8 cellular contexts compared by ENCODE assay signal in genomic region chrX:137052641-137053235, GRCh38. TPM values are rescaled to one million over a fixed set of nuclear protein-coding genes. Genes with fewer than 3 reads are reported as not detected.
DNase-seq lines count a peak whose midpoint lies in the region; ATAC-seq and TF ChIP-seq lines count a peak whose summit lies in the region.

No MANE protein-coding gene starts in this region.

- H3K27ac ChIP-seq in stomach (no peak overlapping the region), aorta (ENCODE audit: low read depth in 1 of 2, low read length in 2 of 2) (no peak overlapping the region)

- DNase-seq in AG20443 (ENCODE audit: low spot score): peak; percentile 42
- no peak for DNase-seq in LNCaP clone FGC (ENCODE audit: low read depth)
- DNase-seq in activated naive CD4-positive, alpha-beta T cell treated with anti-CD3 and anti-CD28 coated beads, Interleukin-2, amount 50 U/mL, for 72 hours (ENCODE audit: low spot score in 2 of 2): no peak
- no peak for DNase-seq in left lobe of liver (ENCODE audit: low spot score)
- DNase-seq in stomach: no peak
- no peak for DNase-seq in sciatic nerve (ENCODE audit: low spot score)
- DNase-seq in aorta: no peak

- intact Hi-C loops in stomach (cut with DNase I; ENCODE audit: low total_unique reads): no loop called here
- intact Hi-C loops in sciatic nerve (cut with DNase I): loop anchor here (5.0 kb wide), 1 partner anchor 340 kb away; no protein-coding TSS in a partner anchor
- intact Hi-C loops in aorta (cut with DNase I): loop anchor here (5.0 to 10.0 kb wide), 2 partner anchors 95 to 98 kb away; no protein-coding TSS in a partner anchor

- no peaks in the 10 kb centered on the region for H3K36me3 ChIP-seq in stomach
- no peaks in the 10 kb centered on the region for H3K36me3 ChIP-seq in aorta (ENCODE audit: control insufficient read depth in 1 of 2, insufficient read depth in 2 of 2, low read length in 1 of 2)

- H3K27ac Mint-ChIP-seq in activated naive CD4-positive, alpha-beta T cell treated with anti-CD3 and anti-CD28 coated beads, Interleukin-2, amount 50 U/mL, for 72 hours: peak overlapping the region; percentile 76 to 80

- peak; percentile 18 for ATAC-seq in GM19397 (IDR thresholded peaks at IDR 0.05; ENCODE audit: unreplicated experiment)
- peak; percentile 33 to 43 for ATAC-seq in activated naive CD4-positive, alpha-beta T cell treated with anti-CD3 and anti-CD28 coated beads, Interleukin-2, amount 50 U/mL, for 72 hours
- peak; percentile 75 for ATAC-seq in left lobe of liver
- no peak for ATAC-seq in sciatic nerve
- no peak for ATAC-seq in aorta (ENCODE audit: low FRiP score)

- TF ChIP-seq EP300 in stomach (IDR thresholded peaks at IDR 0.05): no peak

- no peaks in the 10 kb centered on the region for H3K36me3 Mint-ChIP-seq in activated naive CD4-positive, alpha-beta T cell treated with anti-CD3 and anti-CD28 coated beads, Interleukin-2, amount 50 U/mL, for 72 hours

- TF ChIP-seq POLR2A in stomach (IDR thresholded peaks at IDR 0.05): no peak

- H3K4me3 ChIP-seq in LNCaP clone FGC (ENCODE audit: low read depth, low read length) (peak overlapping the region; percentile 40), stomach (peak overlapping the region; percentile 32 to 52 (median 47)), aorta (ENCODE audit: low read length in 2 of 2) (peak overlapping the region in 1 of 2 donors; percentile 33)

- WGBS in stomach, 5 donors: 2 to 44% (median 9%) methylated on average over 33 to 37 of the region's 37 CpGs
- 2 to 26% methylated on average over 37 of the region's 37 CpGs for WGBS in aorta, 2 donors

- TF ChIP-seq CTCF in LNCaP clone FGC (IDR thresholded peaks at IDR 0.05; ENCODE audit: control insufficient read depth, extremely low read depth, insufficient read depth) (no peak), stomach (IDR thresholded peaks at IDR 0.05) (no peak)

- H3K4me1 ChIP-seq in stomach: peaks cover 0 to 15% (median 11%) of the 10 kb centered on the region in 4 donors
- no peaks in the 10 kb centered on the region for H3K4me1 ChIP-seq in aorta (ENCODE audit: control insufficient read depth in 1 of 2, insufficient read depth in 2 of 2, low read length in 2 of 2)

- H3K27me3 ChIP-seq in stomach: peaks cover 0 to 28% (median 28%) of the 10 kb centered on the region in 3 donors
- no peaks in the 10 kb centered on the region for H3K27me3 ChIP-seq in aorta (ENCODE audit: control insufficient read depth in 1 of 2, insufficient read depth in 2 of 2, low read length in 1 of 2)

- H3K9me3 Mint-ChIP-seq in activated naive CD4-positive, alpha-beta T cell treated with anti-CD3 and anti-CD28 coated beads, Interleukin-2, amount 50 U/mL, for 72 hours: no peaks in the 10 kb centered on the region

- no peaks in the 10 kb centered on the region for H3K9me3 ChIP-seq in stomach
- no peaks in the 10 kb centered on the region for H3K9me3 ChIP-seq in aorta (ENCODE audit: control insufficient read depth, low read length)

RNA-seq across cellular contexts. Expression of gene GPR101, which starts 18.9 kb away (rescaled TPM):
- under 1 TPM in 1 of 2 donors, not detected in 1; 0.21 TPM for total RNA-seq in activated naive CD4-positive, alpha-beta T cell treated with anti-CD3 and anti-CD28 coated beads, Interleukin-2, amount 50 U/mL, for 72 hours
- total RNA-seq in left lobe of liver (not detected), stomach (not detected), sciatic nerve (not detected), aorta (not detected)
- polyA plus RNA-seq in stomach (not detected), aorta (not detected)

Comparison
In these comparisons a context has a peak if more than half of its experiments do, and no peak if none do; other contexts are left out.
1. ATAC-seq: peak in GM19397 (single experiment), activated naive CD4-positive, alpha-beta T cell treated with anti-CD3 and anti-CD28 coated beads, Interleukin-2, amount 50 U/mL, for 72 hours (2 of 2) and left lobe of liver (single experiment); none in sciatic nerve (single experiment) and aorta (single experiment).